In genomic region chr1:15452866-15453571, GRCh38 we compare ENCODE assay signal across 19 cellular contexts. TPM values are rescaled to one million over a fixed set of nuclear protein-coding genes. Genes with fewer than 3 reads are reported as not detected.
DNase-seq lines count a peak whose midpoint lies in the region; TF ChIP-seq lines count a peak whose summit lies in the region.
"Had no signal": no experiment of that assay in that cellular context is flagged by ENCODE, and none has a peak within 500 bp of the region (broad histone marks: within the 10 kb centered on the region; RNA-seq: fewer than 3 reads in every experiment).

No MANE protein-coding gene starts in this region.

- H3K9ac ChIP-seq in endodermal cell (ENCODE audit: extremely low read depth, low read length, poor library complexity, severe bottlenecking), result peak overlapping the region; percentile 15

- TF ChIP-seq CTCF in endodermal cell (conservative IDR thresholded peaks at IDR 0.05), result no peak

- H3K9me3 Mint-ChIP-seq in endodermal cell, result peaks cover 5% of the 10 kb centered on the region
- H3K9me3 Mint-ChIP-seq: CD8-positive, alpha-beta memory T cell had no signal

- H3K4me3 ChIP-seq in SJSA1 (no peak overlapping the region), endodermal cell (ENCODE audit: low read length) (no peak overlapping the region)

- H3K27me3 Mint-ChIP-seq in endodermal cell (ENCODE audit: insufficient read depth), result no peaks in the 10 kb centered on the region

- H3K9me3 ChIP-seq in SJSA1 (replicated peaks) (no peaks in the 10 kb centered on the region), endodermal cell (ENCODE audit: control insufficient read depth, low read length) (no peaks in the 10 kb centered on the region)
- H3K9me3 ChIP-seq: BE2C had no signal

- H3K36me3 Mint-ChIP-seq in endodermal cell (ENCODE audit: low read depth), result no peaks in the 10 kb centered on the region
- H3K36me3 Mint-ChIP-seq: CD4-positive, CD25-positive, alpha-beta regulatory T cell had no signal

- WGBS in endodermal cell (ENCODE audit: insufficient coverage in 1 of 2, insufficient read length in 1 of 2), 2 experiments, result 90 to 94% methylated on average over 9 to 10 of the region's 10 CpGs

- H3K4me1 ChIP-seq in SJSA1 (replicated peaks) (peaks cover 18% of the 10 kb centered on the region), endodermal cell (ENCODE audit: control insufficient read depth, insufficient read depth, low read length) (no peaks in the 10 kb centered on the region)
- H3K4me1 ChIP-seq: BE2C had no signal

- H3K4me1 Mint-ChIP-seq in endodermal cell, result peaks cover 13% of the 10 kb centered on the region
- H3K4me1 Mint-ChIP-seq: CD4-positive, CD25-positive, alpha-beta regulatory T cell; CD8-positive, alpha-beta memory T cell had no signal

- H3K27me3 ChIP-seq in SJSA1 (replicated peaks) (no peaks in the 10 kb centered on the region; the same call in 1 of the 2 replicates), endodermal cell (ENCODE audit: control insufficient read depth, insufficient read depth, low read length, poor library complexity, severe bottlenecking) (no peaks in the 10 kb centered on the region)
- H3K27me3 ChIP-seq: BE2C had no signal

- DNase-seq in DMS 273 (lab: John Stamatoyannopoulos, UW; ENCODE audit: unreplicated experiment), result peak; percentile 87
- DNase-seq in DMS 273 treated with DMSO at 0.1 percent for 48 hours (lab: John Stamatoyannopoulos, UW), result peak; percentile 73
- DNase-seq in SJSA1 (ENCODE audit: low read depth in 1 of 2, low spot score in 2 of 2), result no peak
- no peak for DNase-seq in endodermal cell
- no peak for DNase-seq in cerebellum (ENCODE audit: low spot score)
- DNase-seq in activated effector memory CD4-positive, alpha-beta T cell treated with anti-CD3 and anti-CD28 coated beads, Interleukin-2, amount 50 U/mL, for 16 hours, result no peak
- DNase-seq in stimulated activated CD4-positive, alpha-beta T cell treated with anti-CD3 and anti-CD28 coated beads, Interleukin-1b, Interleukin-23, amount 100 ng/mL, for 48 hours, result no peak
- DNase-seq: ACHN; BE2C; C1 segment of cervical spinal cord; CD4-positive, CD25-positive, alpha-beta regulatory T cell; CD8-positive, alpha-beta memory T cell; COR-L47; DMS153; DMS79; GF-D8; H9 had no signal

- peak overlapping the region; percentile 38; the same call in 1 of the 2 replicates for H3K27ac ChIP-seq in SJSA1
- no peak overlapping the region for H3K27ac ChIP-seq in endodermal cell (ENCODE audit: low read depth, low read length)

- H3K4me3 Mint-ChIP-seq in endodermal cell, result no peak overlapping the region
- H3K4me3 Mint-ChIP-seq: CD4-positive, CD25-positive, alpha-beta regulatory T cell; CD8-positive, alpha-beta memory T cell; H9 had no signal

- H3K27ac Mint-ChIP-seq in endodermal cell, result no peak overlapping the region
- H3K27ac Mint-ChIP-seq: CD4-positive, CD25-positive, alpha-beta regulatory T cell; CD8-positive, alpha-beta memory T cell had no signal

- no peaks in the 10 kb centered on the region for H3K36me3 ChIP-seq in SJSA1
- no peaks in the 10 kb centered on the region for H3K36me3 ChIP-seq in endodermal cell (ENCODE audit: control insufficient read depth, insufficient read depth, low read length)
- H3K36me3 ChIP-seq: BE2C had no signal

RNA-seq across cellular contexts. Expression of gene CELA2A, which starts 3.5 kb away (rescaled TPM):
- total RNA-seq in SJSA1 (2014; rRNA removed; shearing (Covaris generic)), result not detected in 2 replicates
- total RNA-seq in endodermal cell, result not detected
- not detected for polyA plus RNA-seq in endodermal cell (2013, experiment 1 of 2)
- polyA plus RNA-seq in endodermal cell (2013, experiment 2 of 2), result not detected
- total RNA-seq in cerebellum, result not detected
- total RNA-seq: CD4-positive, CD25-positive, alpha-beta regulatory T cell; CD8-positive, alpha-beta memory T cell; Daoy; H1; H9 had no signal
- polyA plus RNA-seq: CD4-positive, CD25-positive, alpha-beta regulatory T cell; CD8-positive, alpha-beta memory T cell; H1 had no signal

RNA-seq across cellular contexts. Expression of gene CTRC, which starts 14.8 kb away (rescaled TPM):
- total RNA-seq in SJSA1 (2014; rRNA removed; shearing (Covaris generic)), result not detected in 2 replicates
- total RNA-seq in endodermal cell (not detected), cerebellum (not detected)
- polyA plus RNA-seq in endodermal cell (2013, experiment 1 of 2), result not detected
- polyA plus RNA-seq in endodermal cell (2013, experiment 2 of 2), result not detected
- total RNA-seq: CD8-positive, alpha-beta memory T cell; Daoy; H9 had no signal
- polyA plus RNA-seq: CD4-positive, CD25-positive, alpha-beta regulatory T cell; CD8-positive, alpha-beta memory T cell; H1 had no signal

RNA-seq across cellular contexts. Expression of gene CELA2B, which starts 22.9 kb away (rescaled TPM):
- not detected in 2 replicates for total RNA-seq in SJSA1 (2014; rRNA removed; shearing (Covaris generic))
- total RNA-seq in endodermal cell (not detected), cerebellum (not detected)
- not detected for polyA plus RNA-seq in endodermal cell (2013, experiment 1 of 2)
- not detected for polyA plus RNA-seq in endodermal cell (2013, experiment 2 of 2)
- total RNA-seq: CD4-positive, CD25-positive, alpha-beta regulatory T cell; CD8-positive, alpha-beta memory T cell; Daoy; H1; H9 had no signal
- polyA plus RNA-seq: CD4-positive, CD25-positive, alpha-beta regulatory T cell; CD8-positive, alpha-beta memory T cell; H1 had no signal

RNA-seq across cellular contexts. Expression of gene EFHD2, which starts 43.3 kb away (rescaled TPM):
- 163 and 169 TPM in 2 replicates for total RNA-seq in SJSA1 (2014; rRNA removed; shearing (Covaris generic))
- total RNA-seq in endodermal cell, result 10 to 100 TPM; 36.7 to 47.6 TPM
- 20.3 TPM for polyA plus RNA-seq in endodermal cell (2013, experiment 1 of 2)
- polyA plus RNA-seq in endodermal cell (2013, experiment 2 of 2), result 20.0 TPM
- total RNA-seq in cerebellum, result 9.1 TPM

Comparison
In these comparisons a context has a peak if more than half of its experiments do, and no peak if none do; other contexts are left out.
1. DNase-seq: peak in DMS 273 (single experiment) and DMS 273 treated with DMSO at 0.1 percent for 48 hours (single experiment); none in SJSA1 (0 of 2), endodermal cell (single experiment), cerebellum (single experiment), activated effector memory CD4-positive, alpha-beta T cell treated with anti-CD3 and anti-CD28 coated beads, Interleukin-2, amount 50 U/mL, for 16 hours (single experiment) and stimulated activated CD4-positive, alpha-beta T cell treated with anti-CD3 and anti-CD28 coated beads, Interleukin-1b, Interleukin-23, amount 100 ng/mL, for 48 hours (single experiment).